22 cellular contexts compared by ENCODE assay signal in genomic region chr7:91191771-91192170, GRCh38.
DNase-seq lines count a peak whose midpoint lies in the region; TF ChIP-seq lines count a peak whose summit lies in the region.
"Had no signal": no experiment of that assay in that cellular context is flagged by ENCODE, and none has a peak within 500 bp of the region (broad histone marks: within the 10 kb centered on the region; RNA-seq: fewer than 3 reads in every experiment).

No MANE protein-coding gene starts in this region.

- H3K4me2 ChIP-seq in PC-9 = no peak overlapping the region

- no peaks in the 10 kb centered on the region for H3K36me3 ChIP-seq in PC-9 (ENCODE audit: low read depth)
- H3K36me3 ChIP-seq: BE2C, MG63, SJSA1 had no signal

- no peaks in the 10 kb centered on the region for H4K20me1 ChIP-seq in PC-9 (ENCODE audit: insufficient read depth)

- no peaks in the 10 kb centered on the region for H3K4me1 ChIP-seq in PC-9 (replicated peaks; ENCODE audit: insufficient read depth)
- H3K4me1 ChIP-seq: BE2C had no signal

- H3K36me3 Mint-ChIP-seq in nephron (ENCODE audit: low read depth) (no peaks in the 10 kb centered on the region), glutamatergic neuron (ENCODE audit: unreplicated experiment) (no peaks in the 10 kb centered on the region)
- H3K36me3 Mint-ChIP-seq: CD8-positive, alpha-beta memory T cell had no signal

- POLR2A ChIA-PET in PC-9 (lab: Charles Lee; ENCODE audit: unreplicated experiment) = no interaction called here

- H3K4me1 Mint-ChIP-seq in nephron (peaks cover 37% of the 10 kb centered on the region), glutamatergic neuron (ENCODE audit: low read depth, unreplicated experiment) (peaks cover 5% of the 10 kb centered on the region)
- H3K4me1 Mint-ChIP-seq: CD14-positive monocyte; CD8-positive, alpha-beta memory T cell had no signal

- H3K27ac Mint-ChIP-seq in nephron (peak overlapping the region; percentile 27 to 72 (median 65)), glutamatergic neuron (ENCODE audit: unreplicated experiment) (no peak overlapping the region)
- H3K27ac Mint-ChIP-seq: CD8-positive, alpha-beta memory T cell had no signal

- DNase-seq in EH (ENCODE audit: low read depth) (peak; percentile 9), M059J (ENCODE audit: low read depth) (peak; percentile 55), caudate nucleus (lab: John Stamatoyannopoulos, UW) (peak in 11 of 61 donors; percentile 0 to 50 (median 6)), glutamatergic neuron (no peak), PC-9 (no peak), DMS79 (lab: John Stamatoyannopoulos, UW) (no peak), NCI-H1417 treated with DMSO at 0.1 percent for 48 hours (lab: John Stamatoyannopoulos, UW) (no peak)
- DNase-seq: 8988T; ACHN; BE2C; CD8-positive, alpha-beta memory T cell; DND-41; KBM-7; MG63; NCI-H1105 treated with DMSO at 0.1 percent for 48 hours; NCI-H2029; NCI-H226; NCI-H510A; NCI-H748 treated with DMSO at 0.1 percent for 48 hours had no signal

- no peaks in the 10 kb centered on the region for H3F3A ChIP-seq in PC-9 (ENCODE audit: insufficient read depth, low read depth)

- TF ChIP-seq CTCF in nephron (IDR thresholded peaks at IDR 0.05; ENCODE audit: unreplicated experiment in 3 of 3) (no peak), glutamatergic neuron (IDR thresholded peaks at IDR 0.05; ENCODE audit: partially characterized antibody, unreplicated experiment) (no peak), PC-9 (conservative IDR thresholded peaks at IDR 0.05) (no peak)

- H3K27ac ChIP-seq in caudate nucleus (ENCODE audit: low read depth, low read length) (peak overlapping the region; percentile 19), PC-9 (no peak overlapping the region)
- H3K27ac ChIP-seq: SJSA1 had no signal

- H3K9me3 Mint-ChIP-seq in nephron (no peaks in the 10 kb centered on the region), glutamatergic neuron (ENCODE audit: unreplicated experiment) (no peaks in the 10 kb centered on the region)
- H3K9me3 Mint-ChIP-seq: CD14-positive monocyte had no signal

- CTCF ChIA-PET in PC-9 (lab: Charles Lee) = no interaction called here

- H3K27me3 ChIP-seq in PC-9 (ENCODE audit: insufficient read depth, low read depth) = no peaks in the 10 kb centered on the region
- H3K27me3 ChIP-seq: BE2C, MG63, SJSA1 had no signal

- no peak overlapping the region for H3K4me3 Mint-ChIP-seq in nephron
- H3K4me3 Mint-ChIP-seq in glutamatergic neuron (ENCODE audit: unreplicated experiment) = no peak overlapping the region
- H3K4me3 Mint-ChIP-seq: CD14-positive monocyte; CD8-positive, alpha-beta memory T cell had no signal

- H3K27me3 Mint-ChIP-seq in nephron (ENCODE audit: low read depth) (no peaks in the 10 kb centered on the region), glutamatergic neuron (ENCODE audit: unreplicated experiment) (no peaks in the 10 kb centered on the region)
- H3K27me3 Mint-ChIP-seq: CD8-positive, alpha-beta memory T cell had no signal

- no peaks in the 10 kb centered on the region for H3K9me3 ChIP-seq in PC-9 (ENCODE audit: insufficient read depth, low read depth)
- H3K9me3 ChIP-seq: BE2C, MG63, SJSA1 had no signal

- H3K4me3 ChIP-seq in PC-9 = no peak overlapping the region
- H3K4me3 ChIP-seq: MG63, SJSA1 had no signal

- no peak overlapping the region for H2AFZ ChIP-seq in PC-9

- H3K9me2 ChIP-seq in PC-9 (ENCODE audit: insufficient read depth) = no peaks in the 10 kb centered on the region

- no peaks in the 10 kb centered on the region for H3K79me2 ChIP-seq in PC-9 (ENCODE audit: low read depth)

- intact Hi-C loops in PC-9 (cut with micrococcal nuclease; ENCODE audit: unreplicated experiment) = no loop called here

- BruUV-seq in PC-9 (replicated peaks; lab: Mats Ljungman, UMichigan) = no TSS peak

Comparison
In these comparisons a context has a peak if more than half of its experiments do, and no peak if none do; other contexts are left out.
1. DNase-seq: peak in EH (single experiment) and M059J (single experiment); none in glutamatergic neuron (single experiment), PC-9 (0 of 2), DMS79 (single experiment) and NCI-H1417 treated with DMSO at 0.1 percent for 48 hours (single experiment).